ENCODE assay signal across 18 cellular contexts in genomic region chr4:5780831-5781480, GRCh38.
DNase-seq lines count a peak whose midpoint lies in the region; ATAC-seq and TF ChIP-seq lines count a peak whose summit lies in the region.
"Had no signal": no experiment of that assay in that cellular context is flagged by ENCODE, and none has a peak within 500 bp of the region (broad histone marks: within the 10 kb centered on the region; RNA-seq: fewer than 3 reads in every experiment).

No MANE protein-coding gene starts in this region.

- no peak overlapping the region for H3K4me3 Mint-ChIP-seq in type B pancreatic cell
- H3K4me3 Mint-ChIP-seq in activated CD8-positive, alpha-beta T cell treated with anti-CD3 and anti-CD28 coated beads, Interleukin-2, amount 10 ng/mL, durations not matched to agents 7 days and 5 days, result no peak overlapping the region
- H3K4me3 Mint-ChIP-seq: activated naive CD4-positive, alpha-beta T cell treated with anti-CD3 and anti-CD28 coated beads, Interleukin-2, amount 10 ng/mL, durations not matched to agents 7 days and 5 days; CD8-positive, alpha-beta T cell; effector memory CD8-positive, alpha-beta T cell had no signal

- no peak for TF ChIP-seq CTCF in choroid plexus epithelial cell (conservative IDR thresholded peaks at IDR 0.05; ENCODE audit: low read depth, low read length)
- TF ChIP-seq CTCF in type B pancreatic cell (conservative IDR thresholded peaks at IDR 0.05), result no peak

- peaks cover 31% of the 10 kb centered on the region for H3K36me3 Mint-ChIP-seq in type B pancreatic cell
- no peaks in the 10 kb centered on the region for H3K36me3 Mint-ChIP-seq in activated CD8-positive, alpha-beta T cell treated with anti-CD3 and anti-CD28 coated beads, Interleukin-2, amount 10 ng/mL, durations not matched to agents 7 days and 5 days (ENCODE audit: low read depth)
- H3K36me3 Mint-ChIP-seq: activated naive CD4-positive, alpha-beta T cell treated with anti-CD3 and anti-CD28 coated beads, Interleukin-2, amount 10 ng/mL, durations not matched to agents 7 days and 5 days; CD8-positive, alpha-beta T cell had no signal

- H3K27me3 Mint-ChIP-seq in type B pancreatic cell, result no peaks in the 10 kb centered on the region
- no peaks in the 10 kb centered on the region for H3K27me3 Mint-ChIP-seq in activated CD8-positive, alpha-beta T cell treated with anti-CD3 and anti-CD28 coated beads, Interleukin-2, amount 10 ng/mL, durations not matched to agents 7 days and 5 days (ENCODE audit: low read depth)
- H3K27me3 Mint-ChIP-seq: activated naive CD4-positive, alpha-beta T cell treated with anti-CD3 and anti-CD28 coated beads, Interleukin-2, amount 10 ng/mL, durations not matched to agents 7 days and 5 days had no signal

- H3K27ac Mint-ChIP-seq in type B pancreatic cell, result no peak overlapping the region
- H3K27ac Mint-ChIP-seq in activated CD8-positive, alpha-beta T cell treated with anti-CD3 and anti-CD28 coated beads, Interleukin-2, amount 10 ng/mL, durations not matched to agents 7 days and 5 days, result no peak overlapping the region
- H3K27ac Mint-ChIP-seq: activated naive CD4-positive, alpha-beta T cell treated with anti-CD3 and anti-CD28 coated beads, Interleukin-2, amount 10 ng/mL, durations not matched to agents 7 days and 5 days; CD8-positive, alpha-beta T cell; effector memory CD8-positive, alpha-beta T cell had no signal

- peak; percentile 24 for DNase-seq in activated CD8-positive, alpha-beta memory T cell treated with anti-CD3 and anti-CD28 coated beads for 24 hours
- no peak for DNase-seq in activated CD8-positive, alpha-beta memory T cell treated with anti-CD3 and anti-CD28 coated beads, Interleukin-2, amount 50 U/mL, for 4 hours
- DNase-seq in choroid plexus epithelial cell (ENCODE audit: low read depth), result peak; percentile 27
- peak; percentile 82 for DNase-seq in kidney tubule cell (ENCODE audit: low spot score)
- peak; percentile 39 for DNase-seq in type B pancreatic cell (ENCODE audit: extremely low spot score, unreplicated experiment)
- no peak for DNase-seq in activated CD8-positive, alpha-beta T cell treated with anti-CD3 and anti-CD28 coated beads, Interleukin-2, amount 10 ng/mL, durations not matched to agents 7 days and 5 days
- DNase-seq in NCI-H510A (lab: John Stamatoyannopoulos, UW), result no peak
- DNase-seq: 8988T; activated naive CD4-positive, alpha-beta T cell treated with anti-CD3 and anti-CD28 coated beads, Interleukin-2, amount 10 ng/mL, durations not matched to agents 7 days and 5 days; effector memory CD8-positive, alpha-beta T cell; glutamatergic neuron; NCI-H1105 treated with DMSO at 0.1 percent for 48 hours; stimulated activated CD4-positive, alpha-beta T cell treated with anti-CD3 and anti-CD28 coated beads, Interleukin-15, amount 100 ng/mL, for 24 hours had no signal

- POLR2A ChIA-PET in activated CD8-positive, alpha-beta T cell treated with anti-CD3 and anti-CD28 coated beads, Interleukin-2, amount 10 ng/mL, durations not matched to agents 7 days and 5 days (lab: Charles Lee), result interaction anchor here (0.5 kb wide), 1 partner anchor 787 kb away, joined by 3 read pairs; no protein-coding TSS in a partner anchor

- H3K9me3 Mint-ChIP-seq in type B pancreatic cell, result peaks cover 11% of the 10 kb centered on the region
- peaks cover 10% of the 10 kb centered on the region for H3K9me3 Mint-ChIP-seq in activated CD8-positive, alpha-beta T cell treated with anti-CD3 and anti-CD28 coated beads, Interleukin-2, amount 10 ng/mL, durations not matched to agents 7 days and 5 days (ENCODE audit: insufficient read depth)

- H3K4me3 ChIP-seq in choroid plexus epithelial cell (ENCODE audit: low read depth, low read length), result no peak overlapping the region
- H3K4me3 ChIP-seq: breast epithelium, GM12878, K562 had no signal

- no peak for ATAC-seq in HG03135 (IDR thresholded peaks at IDR 0.05; ENCODE audit: unreplicated experiment)
- no peak for ATAC-seq in activated CD8-positive, alpha-beta T cell treated with anti-CD3 and anti-CD28 coated beads, Interleukin-2, amount 10 ng/mL, durations not matched to agents 7 days and 5 days
- ATAC-seq: CD8-positive, alpha-beta T cell; effector memory CD8-positive, alpha-beta T cell; GM12878; K562 had no signal

- H3K4me1 Mint-ChIP-seq in type B pancreatic cell (ENCODE audit: unreplicated experiment), result no peaks in the 10 kb centered on the region
- H3K4me1 Mint-ChIP-seq in activated CD8-positive, alpha-beta T cell treated with anti-CD3 and anti-CD28 coated beads, Interleukin-2, amount 10 ng/mL, durations not matched to agents 7 days and 5 days (ENCODE audit: low read depth), result no peaks in the 10 kb centered on the region
- H3K4me1 Mint-ChIP-seq: activated naive CD4-positive, alpha-beta T cell treated with anti-CD3 and anti-CD28 coated beads, Interleukin-2, amount 10 ng/mL, durations not matched to agents 7 days and 5 days had no signal

- CTCF ChIA-PET in activated CD8-positive, alpha-beta T cell treated with anti-CD3 and anti-CD28 coated beads, Interleukin-2, amount 10 ng/mL, durations not matched to agents 7 days and 5 days (lab: Charles Lee), result no interaction called here

Comparison
In these comparisons a context has a peak if more than half of its experiments do, and no peak if none do; other contexts are left out.
1. DNase-seq: peak in activated CD8-positive, alpha-beta memory T cell treated with anti-CD3 and anti-CD28 coated beads for 24 hours (single experiment), choroid plexus epithelial cell (single experiment), kidney tubule cell (single experiment) and type B pancreatic cell (single experiment); none in activated CD8-positive, alpha-beta memory T cell treated with anti-CD3 and anti-CD28 coated beads, Interleukin-2, amount 50 U/mL, for 4 hours (single experiment), activated CD8-positive, alpha-beta T cell treated with anti-CD3 and anti-CD28 coated beads, Interleukin-2, amount 10 ng/mL, durations not matched to agents 7 days and 5 days (single experiment) and NCI-H510A (single experiment).